Comparison of ENCODE assay signal across 11 cellular contexts in genomic region chr7:42910306-42910705, GRCh38. TPM values are rescaled to one million over a fixed set of nuclear protein-coding genes. Genes with fewer than 3 reads are reported as not detected.
A peak's percentile ranks its signal among the peaks of the same experiment; 100 is the strongest.
DNase-seq lines count a peak whose midpoint lies in the region; ATAC-seq and TF ChIP-seq lines count a peak whose summit lies in the region.
"Had no signal": no experiment of that assay in that cellular context is flagged by ENCODE, and none has a peak within 500 bp of the region (broad histone marks: within the 10 kb centered on the region; RNA-seq: fewer than 3 reads in every experiment).

No MANE protein-coding gene starts in this region.

- intact Hi-C loops in OCI-LY7 (cut with micrococcal nuclease; ENCODE audit: unreplicated experiment) = loop anchor here (2.0 kb wide), 1 partner anchor 22 kb away; no protein-coding TSS in a partner anchor

- H3K27me3 ChIP-seq in DOHH2 (ENCODE audit: control insufficient read depth, low read length) (no peaks in the 10 kb centered on the region), endodermal cell (ENCODE audit: control insufficient read depth, insufficient read depth, low read length, poor library complexity, severe bottlenecking) (no peaks in the 10 kb centered on the region), neutrophil (no peaks in the 10 kb centered on the region)

- H3K4me2 ChIP-seq in DOHH2 (ENCODE audit: low read length) (peak overlapping the region; percentile 81), OCI-LY7 (ENCODE audit: low read length) (peak overlapping the region; percentile 96)

- TSS peak; percentile 39 for BruUV-seq in OCI-LY7 (replicated peaks; lab: Mats Ljungman, UMichigan)

- H4K20me1 ChIP-seq in DOHH2 (ENCODE audit: control insufficient read depth, insufficient read depth, low read depth, low read length) (no peaks in the 10 kb centered on the region), OCI-LY7 (ENCODE audit: insufficient read depth, low read length) (peaks cover 7% of the 10 kb centered on the region; the same call in 1 of the 2 replicates)

- H3K27me3 Mint-ChIP-seq in endodermal cell (ENCODE audit: insufficient read depth) (no peaks in the 10 kb centered on the region), glutamatergic neuron (ENCODE audit: unreplicated experiment) (peaks cover 2% of the 10 kb centered on the region), chondrocyte (ENCODE audit: low read depth) (no peaks in the 10 kb centered on the region)

- H3K9me3 ChIP-seq in DOHH2 (ENCODE audit: control insufficient read depth, insufficient read depth, low read length) = no peaks in the 10 kb centered on the region
- no peaks in the 10 kb centered on the region for H3K9me3 ChIP-seq in OCI-LY7 (ENCODE audit: low read length)
- no peaks in the 10 kb centered on the region for H3K9me3 ChIP-seq in endodermal cell (ENCODE audit: control insufficient read depth, low read length)
- H3K9me3 ChIP-seq in neutrophil = no peaks in the 10 kb centered on the region

- POLR2A ChIA-PET in OCI-LY7 (lab: Charles Lee) = interaction anchor here (0.9 to 2.3 kb wide), 8 partner anchors 17 to 34 kb away, joined by 3 to 10 read pairs (median 5); partner anchors contain the start of genes MRPL32 and PSMA2

- WGBS in endodermal cell (ENCODE audit: insufficient coverage in 1 of 2, insufficient read length in 1 of 2), 2 experiments = 100% methylated on average over 1 to 2 of the region's 2 CpGs

- peaks cover 24% of the 10 kb centered on the region for H3F3A ChIP-seq in DOHH2 (ENCODE audit: control insufficient read depth, insufficient read depth)

- TF ChIP-seq CTCF in DOHH2 (IDR thresholded peaks at IDR 0.05; ENCODE audit: low read depth, low read length, poor library complexity, severe bottlenecking) = no peak
- no peak for TF ChIP-seq CTCF in OCI-LY7 (conservative IDR thresholded peaks at IDR 0.05; ENCODE audit: low read length)
- TF ChIP-seq CTCF in endodermal cell (conservative IDR thresholded peaks at IDR 0.05) = no peak
- TF ChIP-seq CTCF in neutrophil (IDR thresholded peaks at IDR 0.05) = no peak
- no peak for TF ChIP-seq CTCF in glutamatergic neuron (IDR thresholded peaks at IDR 0.05; ENCODE audit: partially characterized antibody, unreplicated experiment)
- TF ChIP-seq CTCF in chondrocyte (IDR thresholded peaks at IDR 0.05) = no peak

- H3K36me3 ChIP-seq in DOHH2 (ENCODE audit: control insufficient read depth, low read length) = peaks cover 22% of the 10 kb centered on the region
- H3K36me3 ChIP-seq in OCI-LY7 (ENCODE audit: insufficient read depth, low read length) = peaks cover 29% of the 10 kb centered on the region
- H3K36me3 ChIP-seq in endodermal cell (ENCODE audit: control insufficient read depth, insufficient read depth, low read length) = peaks cover 19% of the 10 kb centered on the region
- no peaks in the 10 kb centered on the region for H3K36me3 ChIP-seq in neutrophil

- H3K79me2 ChIP-seq in DOHH2 (ENCODE audit: control insufficient read depth, low read length) (peaks cover 16% of the 10 kb centered on the region), OCI-LY7 (ENCODE audit: insufficient read depth, low read depth, low read length) (peaks cover 10% of the 10 kb centered on the region; the same call in 1 of the 2 replicates)

- H3K4me3 ChIP-seq in DOHH2 (ENCODE audit: low read length) = peak overlapping the region; percentile 86
- peak overlapping the region; percentile 82 for H3K4me3 ChIP-seq in OCI-LY7 (ENCODE audit: low read depth, low read length, poor library complexity, severe bottlenecking)
- H3K4me3 ChIP-seq in endodermal cell (ENCODE audit: low read length) = peak overlapping the region; percentile 94
- peak overlapping the region in 1 of 2 experiments; percentile 79 for H3K4me3 ChIP-seq in neutrophil (ENCODE audit: low read depth in 1 of 2, low read length in 1 of 2)

- CTCF ChIA-PET in OCI-LY7 (lab: Charles Lee; ENCODE audit: unreplicated experiment) = no interaction called here

- H3K27ac ChIP-seq in DOHH2 (ENCODE audit: low read depth, low read length) (no peak overlapping the region), OCI-LY7 (ENCODE audit: low read depth, low read length, poor library complexity, severe bottlenecking) (no peak overlapping the region), endodermal cell (ENCODE audit: low read depth, low read length) (no peak overlapping the region), neutrophil (peak overlapping the region; percentile 81)

- no peak for DNase-seq in OCI-LY7 (ENCODE audit: low spot score)
- no peak for DNase-seq in endodermal cell
- DNase-seq in LoVo (ENCODE audit: low spot score) = no peak
- no peak for DNase-seq in glutamatergic neuron
- DNase-seq in chondrocyte (ENCODE audit: low spot score) = no peak
- DNase-seq: activated CD8-positive, alpha-beta memory T cell treated with anti-CD3 and anti-CD28 coated beads for 24 hours; NCI-H1417 treated with DMSO at 0.1 percent for 48 hours; stimulated activated CD4-positive, alpha-beta T cell treated with anti-CD3 and anti-CD28 coated beads, Interleukin-4, amount 100 ng/mL, for 1 hour had no signal

- no peak overlapping the region for H3K9ac ChIP-seq in endodermal cell (ENCODE audit: extremely low read depth, low read length, poor library complexity, severe bottlenecking)

- ATAC-seq in GM19351 (IDR thresholded peaks at IDR 0.05; ENCODE audit: unreplicated experiment) = no peak

- no peaks in the 10 kb centered on the region for H3K9me2 ChIP-seq in DOHH2 (replicated peaks; ENCODE audit: control insufficient read depth, low read length)
- H3K9me2 ChIP-seq in OCI-LY7 (ENCODE audit: insufficient read depth, low read length) = no peaks in the 10 kb centered on the region

- H3K4me3 Mint-ChIP-seq in endodermal cell (peak overlapping the region; percentile 81), glutamatergic neuron (ENCODE audit: unreplicated experiment) (no peak overlapping the region), chondrocyte (ENCODE audit: unreplicated experiment) (no peak overlapping the region)

- H3K36me3 Mint-ChIP-seq in endodermal cell (ENCODE audit: low read depth) = peaks cover 23% of the 10 kb centered on the region
- H3K36me3 Mint-ChIP-seq in glutamatergic neuron (ENCODE audit: unreplicated experiment) = no peaks in the 10 kb centered on the region
- H3K36me3 Mint-ChIP-seq in chondrocyte (ENCODE audit: low read depth) = no peaks in the 10 kb centered on the region

- H3K9me3 Mint-ChIP-seq in endodermal cell = no peaks in the 10 kb centered on the region
- peaks cover 2% of the 10 kb centered on the region for H3K9me3 Mint-ChIP-seq in glutamatergic neuron (ENCODE audit: unreplicated experiment)
- no peaks in the 10 kb centered on the region for H3K9me3 Mint-ChIP-seq in chondrocyte (ENCODE audit: low read depth)

- H3K4me1 Mint-ChIP-seq in endodermal cell (peaks cover 37% of the 10 kb centered on the region), glutamatergic neuron (ENCODE audit: low read depth, unreplicated experiment) (peaks cover 15% of the 10 kb centered on the region), chondrocyte (ENCODE audit: low read depth) (peaks cover 50% of the 10 kb centered on the region)

- H3K27ac Mint-ChIP-seq in endodermal cell (no peak overlapping the region), glutamatergic neuron (ENCODE audit: unreplicated experiment) (no peak overlapping the region), chondrocyte (ENCODE audit: unreplicated experiment) (no peak overlapping the region)

- H2AFZ ChIP-seq in OCI-LY7 (ENCODE audit: low read length) = no peak overlapping the region

- peaks cover 24% of the 10 kb centered on the region for H3K4me1 ChIP-seq in DOHH2 (ENCODE audit: control insufficient read depth, low read length)
- peaks cover 19% of the 10 kb centered on the region for H3K4me1 ChIP-seq in OCI-LY7 (ENCODE audit: insufficient read depth, low read length, poor library complexity, severe bottlenecking)
- peaks cover 3% of the 10 kb centered on the region for H3K4me1 ChIP-seq in endodermal cell (ENCODE audit: control insufficient read depth, insufficient read depth, low read length)
- peaks cover 70 to 74% of the 10 kb centered on the region in 2 experiments for H3K4me1 ChIP-seq in neutrophil (ENCODE audit: control insufficient read depth in 1 of 2, insufficient read depth in 1 of 2, low read depth in 1 of 2, low read length in 1 of 2)

RNA-seq across cellular contexts. Expression of gene C7orf25, which starts 1.6 kb away (rescaled TPM):
- total RNA-seq in OCI-LY7 (2014; rRNA removed; shearing (Covaris generic)) = 2.3 and 6.0 TPM in 2 replicates
- total RNA-seq in OCI-LY7 (2022) (7.3 and 9.1 TPM in 2 replicates), endodermal cell (1 to 10 TPM; 3.2 to 4.8 TPM), glutamatergic neuron (ENCODE audit: unreplicated experiment) (3.6 TPM), chondrocyte (8.9 to 11.2 TPM (median 9.7 TPM) in 3 replicates)
- polyA plus RNA-seq in endodermal cell (2013, experiment 1 of 2) = 2.5 TPM
- polyA plus RNA-seq in endodermal cell (2013, experiment 2 of 2) = 3.2 TPM

RNA-seq across cellular contexts. Expression of gene PSMA2, which starts 21.7 kb away (rescaled TPM):
- 40.2 and 45.7 TPM in 2 replicates for total RNA-seq in OCI-LY7 (2014; rRNA removed; shearing (Covaris generic))
- total RNA-seq in OCI-LY7 (2022) (101 and 145 TPM in 2 replicates), endodermal cell (100 to 1,000 TPM; 163 to 191 TPM), glutamatergic neuron (ENCODE audit: unreplicated experiment) (78.4 TPM), chondrocyte (58.3 to 73.0 TPM (median 60.8 TPM) in 3 replicates)
- polyA plus RNA-seq in endodermal cell (2013, experiment 1 of 2) = 197 TPM
- polyA plus RNA-seq in endodermal cell (2013, experiment 2 of 2) = 183 TPM

RNA-seq across cellular contexts. Expression of gene MRPL32, which starts 21.9 kb away (rescaled TPM):
- total RNA-seq in OCI-LY7 (2014; rRNA removed; shearing (Covaris generic)) = 61.8 and 89.7 TPM in 2 replicates
- total RNA-seq in OCI-LY7 (2022) (55.7 and 59.7 TPM in 2 replicates), endodermal cell (10 to 100 TPM; 88.6 to 97.0 TPM), glutamatergic neuron (ENCODE audit: unreplicated experiment) (56.2 TPM), chondrocyte (31.9 to 35.9 TPM (median 32.7 TPM) in 3 replicates)
- 69.7 TPM for polyA plus RNA-seq in endodermal cell (2013, experiment 1 of 2)
- 65.0 TPM for polyA plus RNA-seq in endodermal cell (2013, experiment 2 of 2)
